In the genomic region with DNA sequence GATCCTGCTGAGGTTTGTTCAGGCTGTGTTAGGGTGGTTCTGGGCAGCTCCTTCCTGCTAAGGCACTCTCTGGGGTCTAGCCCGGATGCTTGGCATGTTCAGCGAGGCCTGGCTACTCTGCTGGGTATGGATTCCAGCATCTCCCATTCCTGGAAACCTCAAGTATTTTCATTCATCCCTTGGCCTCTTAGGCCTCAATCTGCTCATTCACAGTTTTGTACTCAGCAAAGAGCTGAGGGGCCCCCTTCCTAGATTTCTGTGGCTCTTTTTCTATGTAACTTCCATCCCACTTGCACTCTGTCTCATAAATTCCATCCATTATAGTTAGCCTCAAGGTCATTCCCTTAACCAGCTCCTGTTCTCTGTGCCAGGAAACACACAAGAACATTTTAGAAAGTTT, we compare ENCODE assay signal across 24 cellular contexts.
DNase-seq lines count a peak whose midpoint lies in the region; ATAC-seq and TF ChIP-seq lines count a peak whose summit lies in the region.
"Had no signal": no experiment of that assay in that cellular context is flagged by ENCODE, and none has a peak within 500 bp of the region (broad histone marks: within the 10 kb centered on the region; RNA-seq: fewer than 3 reads in every experiment).

No MANE protein-coding gene starts in this region.

- H4K20me1 ChIP-seq in smooth muscle cell (ENCODE audit: low read depth) (no peaks in the 10 kb centered on the region), MM.1S (ENCODE audit: insufficient read depth, low read length) (no peaks in the 10 kb centered on the region)
- H4K20me1 ChIP-seq: BLaER1 had no signal

- H3K27ac Mint-ChIP-seq in nephron: peak overlapping the region; percentile 59 to 84 (median 76)
- H3K27ac Mint-ChIP-seq: CD8-positive, alpha-beta T cell had no signal

- H3K27me3 ChIP-seq in smooth muscle cell (ENCODE audit: low read depth) (no peaks in the 10 kb centered on the region), MM.1S (replicated peaks; ENCODE audit: insufficient read depth, low read length) (no peaks in the 10 kb centered on the region)
- H3K27me3 ChIP-seq: BLaER1 had no signal

- DNase-seq in astrocyte of the cerebellum (ENCODE audit: low read depth): peak; percentile 24
- DNase-seq in coronary artery (ENCODE audit: low spot score): no peak
- DNase-seq in smooth muscle cell (lab: John Stamatoyannopoulos, UW; ENCODE audit: unreplicated experiment): no peak
- no peak for DNase-seq in NCI-H1417 treated with DMSO at 0.1 percent for 48 hours (lab: John Stamatoyannopoulos, UW)
- no peak for DNase-seq in ecto neural progenitor cell (ENCODE audit: low spot score)
- no peak for DNase-seq in MM.1S
- DNase-seq: Calu3; CD8-positive, alpha-beta T cell; GF-D8; GM23248; IMR-90; NCI-H1048; NCI-H146; NCI-H2081 treated with DMSO at 0.1 percent for 48 hours; NCI-H510A treated with DMSO at 0.1 percent for 48 hours; NCI-H774; OCI-M1; Right ventricle myocardium superior had no signal

- no peak for TF ChIP-seq CTCF in astrocyte of the cerebellum (IDR thresholded peaks at IDR 0.05; ENCODE audit: low read depth, low read length, missing control alignments)
- TF ChIP-seq CTCF in coronary artery (IDR thresholded peaks at IDR 0.05): no peak
- TF ChIP-seq CTCF in nephron (IDR thresholded peaks at IDR 0.05; ENCODE audit: unreplicated experiment in 3 of 3): no peak
- no peak for TF ChIP-seq CTCF in smooth muscle cell (IDR thresholded peaks at IDR 0.05; ENCODE audit: borderline replicate concordance, insufficient read depth, poor library complexity, severe bottlenecking)
- no peak for TF ChIP-seq CTCF in MM.1S (IDR thresholded peaks at IDR 0.05; ENCODE audit: low read length)

- H3K4me2 ChIP-seq in smooth muscle cell (peak overlapping the region; percentile 63), MM.1S (ENCODE audit: low read depth, low read length) (no peak overlapping the region)
- H3K4me2 ChIP-seq: A549, BLaER1 had no signal

- H3K9me2 ChIP-seq in MM.1S (replicated peaks; ENCODE audit: insufficient read depth, low read length): no peaks in the 10 kb centered on the region

- H3K4me1 ChIP-seq in smooth muscle cell (ENCODE audit: low read depth): no peaks in the 10 kb centered on the region
- no peaks in the 10 kb centered on the region for H3K4me1 ChIP-seq in MM.1S (ENCODE audit: low read length)
- H3K4me1 ChIP-seq: A549, BLaER1, HAP-1 had no signal

- H3K9ac ChIP-seq in smooth muscle cell (ENCODE audit: low read depth): no peak overlapping the region
- no peak overlapping the region for H3K9ac ChIP-seq in MM.1S (ENCODE audit: low read length)
- H3K9ac ChIP-seq: BLaER1, GM23248 had no signal

- no peak overlapping the region for H3K4me3 Mint-ChIP-seq in nephron
- H3K4me3 Mint-ChIP-seq: CD8-positive, alpha-beta T cell had no signal

- no peak for ATAC-seq in HG02970 (IDR thresholded peaks at IDR 0.05; ENCODE audit: low FRiP score, unreplicated experiment)
- ATAC-seq: A549; CD8-positive, alpha-beta T cell had no signal

- peak overlapping the region; percentile 5 to 44 for H3K27ac ChIP-seq in coronary artery
- peak overlapping the region; percentile 66 for H3K27ac ChIP-seq in smooth muscle cell (ENCODE audit: low read depth)
- no peak overlapping the region for H3K27ac ChIP-seq in MM.1S (ENCODE audit: low read length)
- H3K27ac ChIP-seq: A549, BLaER1, GM23248, HL-60 had no signal

- no peaks in the 10 kb centered on the region for H3K27me3 Mint-ChIP-seq in nephron (ENCODE audit: low read depth)

- H3K36me3 Mint-ChIP-seq in nephron (ENCODE audit: low read depth): no peaks in the 10 kb centered on the region
- H3K36me3 Mint-ChIP-seq: CD8-positive, alpha-beta T cell had no signal

- H3K9me3 Mint-ChIP-seq in nephron: peaks cover 10% of the 10 kb centered on the region

- H2AFZ ChIP-seq in smooth muscle cell (ENCODE audit: low read depth): no peak overlapping the region
- no peak overlapping the region for H2AFZ ChIP-seq in MM.1S (ENCODE audit: low read length)
- H2AFZ ChIP-seq: GM23248 had no signal

- H3K4me1 Mint-ChIP-seq in nephron: peaks cover 22% of the 10 kb centered on the region

- H3F3A ChIP-seq in smooth muscle cell (ENCODE audit: low read depth) (peaks cover 6% of the 10 kb centered on the region), MM.1S (ENCODE audit: insufficient read depth, low read length) (no peaks in the 10 kb centered on the region)

- in situ Hi-C loops in astrocyte of the cerebellum (cut with HindIII; ENCODE audit: low sequenced_read_pairs): no loop called here

- no peak overlapping the region for H3K4me3 ChIP-seq in astrocyte of the cerebellum (ENCODE audit: low read depth, low read length)
- H3K4me3 ChIP-seq in coronary artery: no peak overlapping the region
- no peak overlapping the region for H3K4me3 ChIP-seq in smooth muscle cell
- H3K4me3 ChIP-seq in MM.1S (ENCODE audit: low read length): no peak overlapping the region
- H3K4me3 ChIP-seq: A549, BLaER1, GM23248, HAP-1 had no signal

- WGBS in smooth muscle cell (ENCODE audit: low lambda C conversion rate): 39% methylated on average over 2 of the region's 2 CpGs

- H3K9me3 ChIP-seq in smooth muscle cell (replicated peaks; ENCODE audit: low read depth): peaks cover 4% of the 10 kb centered on the region
- H3K9me3 ChIP-seq in MM.1S (replicated peaks; ENCODE audit: insufficient read depth, low read length): no peaks in the 10 kb centered on the region
- H3K9me3 ChIP-seq: A549, BLaER1, HAP-1 had no signal

- H3K36me3 ChIP-seq in smooth muscle cell (ENCODE audit: low read depth) (no peaks in the 10 kb centered on the region), MM.1S (replicated peaks; ENCODE audit: insufficient read depth, low read length) (no peaks in the 10 kb centered on the region)
- H3K36me3 ChIP-seq: BLaER1, HAP-1 had no signal

- no peaks in the 10 kb centered on the region for H3K79me2 ChIP-seq in smooth muscle cell (ENCODE audit: low read depth)
- no peaks in the 10 kb centered on the region for H3K79me2 ChIP-seq in MM.1S (ENCODE audit: low read length)
